3 cellular contexts compared by ENCODE assay signal in genomic region chr5:17113174-17113941, GRCh38.
TF ChIP-seq lines count a peak whose summit lies in the region.

No MANE protein-coding gene starts in this region.

TF ChIP-seq in SK-N-SH, 30 proteins besides CTCF, POLR2A, EP300 and RAD21:
- TF ChIP-seq JUND (IDR thresholded peaks at IDR 0.05) (no peak), NRF1 (IDR thresholded peaks at IDR 0.05; ENCODE audit: low read depth, low read length) (no peak), EZH2phosphoT487 (IDR thresholded peaks at IDR 0.05; ENCODE audit: borderline replicate concordance, low read depth) (no peak), ELF1 (IDR thresholded peaks at IDR 0.05) (no peak), RFX5 (IDR thresholded peaks at IDR 0.05; ENCODE audit: low read length) (no peak), TCF12 (IDR thresholded peaks at IDR 0.05) (peak; percentile 23)

TF ChIP-seq in SK-N-SH treated with all-trans-retinoic acid at 6 μM for 48 hours, 23 proteins besides CTCF, POLR2A, EP300 and RAD21:
- no peak for TF ChIP-seq CSDC2 (CRISPR knock-in tag; IDR thresholded peaks at IDR 0.05)

TF ChIP-seq in HepG2, 621 proteins besides CTCF, POLR2A, EP300 and RAD21:
- TF ChIP-seq HIVEP1 (CRISPR knock-in tag; IDR thresholded peaks at IDR 0.05) (no peak), CC2D1A (CRISPR knock-in tag; IDR thresholded peaks at IDR 0.05) (no peak), POGK (CRISPR knock-in tag; conservative IDR thresholded peaks at IDR 0.05) (no peak), KLF13 (CRISPR knock-in tag; IDR thresholded peaks at IDR 0.05) (no peak), TEAD3 (CRISPR knock-in tag; optimal IDR thresholded peaks at IDR 0.05; ENCODE audit: borderline replicate concordance) (no peak)
